ENCODE assay signal across 9 cellular contexts in genomic region chr1:89274431-89274857, GRCh38. TPM values are rescaled to one million over a fixed set of nuclear protein-coding genes. Genes with fewer than 3 reads are reported as not detected.
DNase-seq lines count a peak whose midpoint lies in the region; ATAC-seq and TF ChIP-seq lines count a peak whose summit lies in the region.
"Had no signal": no experiment of that assay in that cellular context is flagged by ENCODE, and none has a peak within 500 bp of the region (broad histone marks: within the 10 kb centered on the region; RNA-seq: fewer than 3 reads in every experiment).

No MANE protein-coding gene starts in this region.

- WGBS in SK-N-SH (ENCODE audit: low lambda C conversion rate), result 59% methylated on average over 2 of the region's 2 CpGs
- 7 to 16% methylated on average over 2 of the region's 2 CpGs for WGBS in esophagus squamous epithelium, 2 donors

- no peak for TF ChIP-seq RAD21 in SK-N-SH (IDR thresholded peaks at IDR 0.05; ENCODE audit: low read length)

- H3F3A ChIP-seq in SK-N-SH (replicated peaks; ENCODE audit: insufficient read depth), result peaks cover 9% of the 10 kb centered on the region
- no peaks in the 10 kb centered on the region for H3F3A ChIP-seq in neural progenitor cell (ENCODE audit: low read depth)

- no peak for TF ChIP-seq POLR2A in esophagus squamous epithelium (IDR thresholded peaks at IDR 0.05)

- H3K9me2 ChIP-seq in SK-N-SH, result no peaks in the 10 kb centered on the region

- H4K20me1 ChIP-seq in SK-N-SH (ENCODE audit: insufficient read depth), result no peaks in the 10 kb centered on the region
- no peaks in the 10 kb centered on the region for H4K20me1 ChIP-seq in neural progenitor cell (ENCODE audit: low read depth)

- H3K79me2 ChIP-seq in SK-N-SH (ENCODE audit: insufficient read depth), result no peaks in the 10 kb centered on the region
- no peaks in the 10 kb centered on the region for H3K79me2 ChIP-seq in neural progenitor cell (ENCODE audit: low read depth)

- no peak for TF ChIP-seq EP300 in SK-N-SH (IDR thresholded peaks at IDR 0.05; ENCODE audit: borderline replicate concordance in 1 of 2, low read depth in 1 of 2, low read length in 1 of 2)

- peaks cover 6% of the 10 kb centered on the region for H3K4me1 Mint-ChIP-seq in neural progenitor cell

- no peak for ATAC-seq in HG03108 (IDR thresholded peaks at IDR 0.05; ENCODE audit: unreplicated experiment)
- ATAC-seq in GM18519 (IDR thresholded peaks at IDR 0.05; ENCODE audit: low FRiP score, unreplicated experiment), result no peak

- intact Hi-C loops in esophagus squamous epithelium (cut with DNase I), result no loop called here

- peak; percentile 49 to 75 for DNase-seq in NOMO-1 (lab: John Stamatoyannopoulos, UW; ENCODE audit: unreplicated experiment in 2 of 2)
- no peak for DNase-seq in NOMO-1 treated with dmso at 0.1 percent for 144 hours (lab: John Stamatoyannopoulos, UW; ENCODE audit: unreplicated experiment)
- DNase-seq in SK-N-SH, result no peak
- DNase-seq in esophagus squamous epithelium (lab: John Stamatoyannopoulos, UW), result no peak
- DNase-seq in neural progenitor cell (ENCODE audit: low spot score), result no peak
- DNase-seq: ACHN had no signal

- H3K4me3 Mint-ChIP-seq in neural progenitor cell, result no peak overlapping the region

- peak overlapping the region in 1 of 2 experiments; percentile 42; a peak in 2 of 4 replicates for H3K27ac ChIP-seq in SK-N-SH (ENCODE audit: low read depth in 2 of 2, low read length in 1 of 2)
- H3K27ac ChIP-seq in esophagus squamous epithelium, result peak overlapping the region; percentile 56 to 77 (median 70)
- H3K27ac ChIP-seq in skin epidermis, result peak overlapping the region in 15 of 21 experiments; percentile 5 to 86 (median 54)
- no peak overlapping the region for H3K27ac ChIP-seq in neural progenitor cell

- no peaks in the 10 kb centered on the region for H3K36me3 Mint-ChIP-seq in neural progenitor cell

- CTCF ChIA-PET in SK-N-SH (lab: Yijun Ruan, JAX), result interaction anchor here (1.4 kb wide), 1 partner anchor 15 kb away, joined by 4 read pairs; no protein-coding TSS in a partner anchor

- H2AFZ ChIP-seq in SK-N-SH (ENCODE audit: low read depth) (peak overlapping the region; percentile 74), neural progenitor cell (replicated peaks) (no peak overlapping the region)

- no peak overlapping the region for H3K27ac Mint-ChIP-seq in neural progenitor cell

- H3K9ac ChIP-seq in SK-N-SH (peak overlapping the region; percentile 15; the same call in 1 of the 2 replicates), neural progenitor cell (no peak overlapping the region)

- H3K9me3 ChIP-seq in SK-N-SH (no peaks in the 10 kb centered on the region), esophagus squamous epithelium (no peaks in the 10 kb centered on the region), neural progenitor cell (ENCODE audit: low read depth) (no peaks in the 10 kb centered on the region)

- H3K27me3 ChIP-seq in SK-N-SH (ENCODE audit: insufficient read depth) (no peaks in the 10 kb centered on the region), esophagus squamous epithelium (no peaks in the 10 kb centered on the region), neural progenitor cell (no peaks in the 10 kb centered on the region)

- H3K4me3 ChIP-seq in SK-N-SH (ENCODE audit: low read depth in 2 of 2, low read length in 1 of 2), result no peak overlapping the region
- H3K4me3 ChIP-seq in esophagus squamous epithelium, result peak overlapping the region in 1 of 4 donors; percentile 33
- no peak overlapping the region for H3K4me3 ChIP-seq in skin epidermis
- no peak overlapping the region for H3K4me3 ChIP-seq in neural progenitor cell

- H3K4me2 ChIP-seq in SK-N-SH (no peak overlapping the region), neural progenitor cell (no peak overlapping the region)

- H3K27me3 Mint-ChIP-seq in neural progenitor cell (ENCODE audit: insufficient read depth, low read depth), result peaks cover 4% of the 10 kb centered on the region

- TF ChIP-seq CTCF in SK-N-SH (IDR thresholded peaks at IDR 0.05) (no peak), esophagus squamous epithelium (IDR thresholded peaks at IDR 0.05) (no peak), neural progenitor cell (IDR thresholded peaks at IDR 0.05) (no peak)

- no peaks in the 10 kb centered on the region for H3K9me3 Mint-ChIP-seq in neural progenitor cell

- POLR2A ChIA-PET in SK-N-SH (lab: Yijun Ruan, JAX), result interaction anchor here (0.7 kb wide), 1 partner anchor 17 kb away, joined by 3 read pairs; no protein-coding TSS in a partner anchor

- no peaks in the 10 kb centered on the region for H3K36me3 ChIP-seq in SK-N-SH (replicated peaks in 1 of 2; ENCODE audit: control insufficient read depth in 1 of 2, insufficient read depth in 2 of 2, low read length in 1 of 2)
- no peaks in the 10 kb centered on the region for H3K36me3 ChIP-seq in esophagus squamous epithelium
- no peaks in the 10 kb centered on the region for H3K36me3 ChIP-seq in neural progenitor cell

- H3K4me1 ChIP-seq in SK-N-SH (ENCODE audit: control insufficient read depth in 1 of 2, insufficient read depth in 2 of 2, low read depth in 1 of 2, low read length in 1 of 2), result peaks cover 0 to 7% of the 10 kb centered on the region in 2 experiments; a peak in 2 of 4 replicates
- peaks cover 0 to 73% (median 34%) of the 10 kb centered on the region in 3 donors for H3K4me1 ChIP-seq in esophagus squamous epithelium
- peaks cover 2% of the 10 kb centered on the region for H3K4me1 ChIP-seq in neural progenitor cell

TF ChIP-seq in SK-N-SH, 30 proteins besides CTCF, POLR2A, EP300 and RAD21:
- no peak for TF ChIP-seq PBX3 (IDR thresholded peaks at IDR 0.05)
- TF ChIP-seq FOSL2 (IDR thresholded peaks at IDR 0.05; ENCODE audit: borderline replicate concordance, low read depth), result no peak
- TF ChIP-seq RXRA (IDR thresholded peaks at IDR 0.05; ENCODE audit: borderline replicate concordance, low read depth), result no peak
- TF ChIP-seq JUND (IDR thresholded peaks at IDR 0.05), result no peak
- TF ChIP-seq RFX5 (IDR thresholded peaks at IDR 0.05; ENCODE audit: low read length), result no peak
- no peak for TF ChIP-seq ELF1 (IDR thresholded peaks at IDR 0.05)
- TF ChIP-seq GABPA (IDR thresholded peaks at IDR 0.05; ENCODE audit: low read depth), result no peak
- no peak for TF ChIP-seq EZH2phosphoT487 (IDR thresholded peaks at IDR 0.05; ENCODE audit: borderline replicate concordance, low read depth)
- no peak for TF ChIP-seq TCF12 (IDR thresholded peaks at IDR 0.05)
- TF ChIP-seq FOXJ3 (CRISPR knock-in tag; IDR thresholded peaks at IDR 0.05), result no peak
- TF ChIP-seq FOXM1 (IDR thresholded peaks at IDR 0.05; ENCODE audit: low read depth), result no peak
- no peak for TF ChIP-seq NFIC (IDR thresholded peaks at IDR 0.05; ENCODE audit: borderline replicate concordance)
- TF ChIP-seq ZBTB33 (IDR thresholded peaks at IDR 0.05; ENCODE audit: borderline replicate concordance, low read depth), result no peak
- TF ChIP-seq IRF3 (IDR thresholded peaks at IDR 0.05; ENCODE audit: low read depth, low read length), result no peak
- no peak for TF ChIP-seq SMC3 (IDR thresholded peaks at IDR 0.05; ENCODE audit: low read depth, low read length)
TF ChIP-seq in SK-N-SH: peak in this region for 0.

RNA-seq across cellular contexts. Expression of gene GBP5, which starts 1.8 kb away (rescaled TPM):
- polyA plus RNA-seq in SK-N-SH (2012; rRNA removed), result 0.08 TPM in 2 replicates
- 0.10 TPM in 2 replicates for polyA plus RNA-seq in SK-N-SH (2012; cell fraction: cytosol; rRNA removed)
- polyA plus RNA-seq in SK-N-SH (2012; cell fraction: nucleus; rRNA removed), result 0.08 and 0.18 TPM in 2 replicates
- total RNA-seq in esophagus squamous epithelium (1 to 10 TPM; 2.4 to 6.4 (median 4.8) TPM), neural progenitor cell (ENCODE audit: low replicate concordance) (not detected in 2 replicates)

Comparison
In these comparisons a context has a peak if more than half of its experiments do, and no peak if none do; other contexts are left out.
1. DNase-seq: peak in NOMO-1 (2 of 2); none in NOMO-1 treated with dmso at 0.1 percent for 144 hours (single experiment), SK-N-SH (single experiment), esophagus squamous epithelium (single experiment) and neural progenitor cell (single experiment).